15 cellular contexts compared by ENCODE assay signal in genomic region chr17:15263680-15264079, GRCh38. TPM values are rescaled to one million over a fixed set of nuclear protein-coding genes. Genes with fewer than 3 reads are reported as not detected.
DNase-seq lines count a peak whose midpoint lies in the region; FAIRE-seq and TF ChIP-seq lines count a peak whose summit lies in the region.
"Had no signal": no experiment of that assay in that cellular context is flagged by ENCODE, and none has a peak within 500 bp of the region (broad histone marks: within the 10 kb centered on the region; RNA-seq: fewer than 3 reads in every experiment).

No MANE protein-coding gene starts in this region.

- H3K9ac ChIP-seq in fibroblast of lung (ENCODE audit: insufficient read depth, low read length) = no peak overlapping the region

- H3K4me1 ChIP-seq in left ventricle myocardium inferior (peaks cover 73% of the 10 kb centered on the region), fibroblast of lung (ENCODE audit: control insufficient read depth, extremely low read depth, insufficient read depth, low read length) (peaks cover 7% of the 10 kb centered on the region), osteoblast (ENCODE audit: insufficient read depth, low read length) (peaks cover 33% of the 10 kb centered on the region)

- H4K20me1 ChIP-seq in fibroblast of lung (ENCODE audit: control insufficient read depth, extremely low read depth, insufficient read depth, low read length) (no peaks in the 10 kb centered on the region), osteoblast (ENCODE audit: insufficient read depth, low read length) (peaks cover 12% of the 10 kb centered on the region)

- H3K27me3 ChIP-seq in left ventricle myocardium inferior (ENCODE audit: low read depth) = no peaks in the 10 kb centered on the region
- no peaks in the 10 kb centered on the region for H3K27me3 ChIP-seq in fibroblast of lung (ENCODE audit: control insufficient read depth, insufficient read depth, low read length)
- peaks cover 7% of the 10 kb centered on the region for H3K27me3 ChIP-seq in osteoblast (ENCODE audit: insufficient read depth, low read length)

- DNase-seq in left ventricle myocardium inferior (no peak), cardiac septum (ENCODE audit: low spot score) (no peak), fibroblast of lung (ENCODE audit: low read depth in 2 of 2) (no peak), osteoblast (ENCODE audit: insufficient read length, low spot score, missing footprints) (no peak), GM19239 (ENCODE audit: insufficient read length, low spot score) (no peak), COLO668 (lab: John Stamatoyannopoulos, UW; ENCODE audit: unreplicated experiment) (no peak), middle frontal gyrus (ENCODE audit: extremely low spot score, low spot score) (no peak)
- DNase-seq in activated CD8-positive, alpha-beta memory T cell treated with anti-CD3 and anti-CD28 coated beads, Interleukin-2, amount 50 U/mL, for 4 hours = no peak
- DNase-seq: central memory CD4-positive, alpha-beta T cell; naive B cell; NCI-H1930; OCI-M1; stimulated activated CD4-positive, alpha-beta T cell treated with anti-CD3 and anti-CD28 coated beads, Interleukin-4, amount 100 ng/mL, for 4 hours had no signal

- peaks cover 15% of the 10 kb centered on the region for H3K36me3 ChIP-seq in left ventricle myocardium inferior
- peaks cover 5% of the 10 kb centered on the region for H3K36me3 ChIP-seq in fibroblast of lung (ENCODE audit: control insufficient read depth, insufficient read depth, low read length)
- H3K36me3 ChIP-seq in osteoblast (ENCODE audit: insufficient read depth, low read length) = peaks cover 7% of the 10 kb centered on the region

- H2AFZ ChIP-seq in fibroblast of lung (ENCODE audit: low read length) (no peak overlapping the region), osteoblast (ENCODE audit: low read length) (peak overlapping the region; percentile 93)

- H3K4me3 ChIP-seq in left ventricle myocardium inferior = peak overlapping the region; percentile 90
- peak overlapping the region in 3 of 4 experiments; percentile 40 to 93 (median 79) for H3K4me3 ChIP-seq in fibroblast of lung (replicated peaks in 1 of 4; ENCODE audit: control extremely low read depth in 1 of 4, insufficient read depth in 1 of 4, low read depth in 3 of 4, low read length in 4 of 4)
- H3K4me3 ChIP-seq in osteoblast (ENCODE audit: insufficient read depth, low read length) = peak overlapping the region; percentile 96

- H3K9me3 ChIP-seq in left ventricle myocardium inferior (replicated peaks) (no peaks in the 10 kb centered on the region), fibroblast of lung (ENCODE audit: control insufficient read depth, insufficient read depth, low read depth, low read length) (no peaks in the 10 kb centered on the region), osteoblast (ENCODE audit: low read depth, low read length) (no peaks in the 10 kb centered on the region)

- no peak for TF ChIP-seq CTCF in left ventricle myocardium inferior (IDR thresholded peaks at IDR 0.05; ENCODE audit: borderline replicate concordance)
- TF ChIP-seq CTCF in fibroblast of lung (conservative IDR thresholded peaks at IDR 0.05 in 1 of 2, IDR thresholded peaks at IDR 0.05 in 1 of 2; ENCODE audit: low read depth in 1 of 2, low read length in 2 of 2) = no peak
- TF ChIP-seq CTCF in osteoblast (IDR thresholded peaks at IDR 0.05; ENCODE audit: extremely low read depth, low read depth, low read length) = no peak

- H3K27ac ChIP-seq in left ventricle myocardium inferior (replicated peaks) (peak overlapping the region; percentile 99), fibroblast of lung (ENCODE audit: insufficient read depth, low read length) (peak overlapping the region; percentile 94), osteoblast (ENCODE audit: low read depth, low read length) (peak overlapping the region; percentile 90)

- intact Hi-C loops in left ventricle myocardium inferior (cut with micrococcal nuclease) = loop anchor here (2.0 kb wide), 1 partner anchor 239 kb away; no protein-coding TSS in a partner anchor
- intact Hi-C loops in cardiac septum (cut with DNase I) = loop anchor here (5.0 kb wide), 2 partner anchors 79 to 149 kb away; partner anchors contain the start of gene TEKT3

- H3K79me2 ChIP-seq in fibroblast of lung (ENCODE audit: control insufficient read depth, insufficient read depth, low read length) (peaks cover 25% of the 10 kb centered on the region), osteoblast (ENCODE audit: insufficient read depth, low read length) (peaks cover 39% of the 10 kb centered on the region)

- no peak for FAIRE-seq in GM19239 (lab: Jason Lieb, UNC)

- H3K4me2 ChIP-seq in fibroblast of lung (ENCODE audit: extremely low read depth, insufficient read depth, low read length) (peak overlapping the region; percentile 90), osteoblast (ENCODE audit: insufficient read depth, low read length) (peak overlapping the region; percentile 97)

RNA-seq across cellular contexts. Expression of gene PMP22, which starts 1.4 kb away (rescaled TPM):
- total RNA-seq in left ventricle myocardium inferior (135 TPM), cardiac septum (91.8 TPM), fibroblast of lung (74.0 and 99.1 TPM in 2 replicates), osteoblast (151 and 163 TPM in 2 replicates)
- 191 and 269 TPM in 2 replicates for polyA plus RNA-seq in fibroblast of lung
- polyA plus RNA-seq in fibroblast of lung (2012) = 97.4 and 142 TPM in 2 replicates
- 469 and 573 TPM in 2 replicates for polyA minus RNA-seq in fibroblast of lung (ENCODE audit: low replicate concordance)
- total RNA-seq: A673 had no signal
- polyA plus RNA-seq: IgD-negative memory B cell had no signal
